Comparison of ENCODE assay signal across 16 cellular contexts in genomic region chr14:91098591-91098990, GRCh38.
"Had no signal": no experiment of that assay in that cellular context is flagged by ENCODE, and none has a peak within 500 bp of the region (broad histone marks: within the 10 kb centered on the region; RNA-seq: fewer than 3 reads in every experiment).

No MANE protein-coding gene starts in this region.

- ATAC-seq: left cardiac atrium; lower lobe of right lung; naive thymus-derived CD4-positive, alpha-beta T cell; sciatic nerve had no signal

- H3K4me3 ChIP-seq: cardiac muscle cell, hepatocyte, lower lobe of right lung had no signal

- H3K27me3 ChIP-seq: cardiac muscle cell, hepatocyte had no signal

- H2AFZ ChIP-seq: hepatocyte had no signal

- H3K36me3 ChIP-seq: cardiac muscle cell, lower lobe of right lung had no signal

- FAIRE-seq: colon had no signal

- H3K4me1 ChIP-seq: lower lobe of right lung had no signal

- DNase-seq: activated CD4-positive, alpha-beta T cell treated with anti-CD3 and anti-CD28 coated beads for 1 hour; activated CD4-positive, alpha-beta T cell treated with anti-CD3 and anti-CD28 coated beads, Interleukin-2, amount 50 U/mL, for 48 hours; activated naive CD4-positive, alpha-beta T cell; activated T-cell treated with anti-CD3 and anti-CD28 coated beads, Interleukin-2, amount 50 U/mL, for 48 hours; aorta; left cardiac atrium; lower lobe of right lung; naive thymus-derived CD4-positive, alpha-beta T cell; nucleus accumbens; stimulated activated CD4-positive, alpha-beta T cell treated with anti-CD3 and anti-CD28 coated beads, Interleukin-2, amount 100 ng/mL, for 24 hours; stimulated activated naive CD4-positive, alpha-beta T cell; T-helper 9 cell had no signal

- H3K27ac ChIP-seq: cardiac muscle cell, hepatocyte, lower lobe of right lung had no signal

- H3K4me2 ChIP-seq: hepatocyte had no signal

- H3K9me3 ChIP-seq: lower lobe of right lung had no signal

- H3K79me2 ChIP-seq: hepatocyte had no signal
